In the genomic region with DNA sequence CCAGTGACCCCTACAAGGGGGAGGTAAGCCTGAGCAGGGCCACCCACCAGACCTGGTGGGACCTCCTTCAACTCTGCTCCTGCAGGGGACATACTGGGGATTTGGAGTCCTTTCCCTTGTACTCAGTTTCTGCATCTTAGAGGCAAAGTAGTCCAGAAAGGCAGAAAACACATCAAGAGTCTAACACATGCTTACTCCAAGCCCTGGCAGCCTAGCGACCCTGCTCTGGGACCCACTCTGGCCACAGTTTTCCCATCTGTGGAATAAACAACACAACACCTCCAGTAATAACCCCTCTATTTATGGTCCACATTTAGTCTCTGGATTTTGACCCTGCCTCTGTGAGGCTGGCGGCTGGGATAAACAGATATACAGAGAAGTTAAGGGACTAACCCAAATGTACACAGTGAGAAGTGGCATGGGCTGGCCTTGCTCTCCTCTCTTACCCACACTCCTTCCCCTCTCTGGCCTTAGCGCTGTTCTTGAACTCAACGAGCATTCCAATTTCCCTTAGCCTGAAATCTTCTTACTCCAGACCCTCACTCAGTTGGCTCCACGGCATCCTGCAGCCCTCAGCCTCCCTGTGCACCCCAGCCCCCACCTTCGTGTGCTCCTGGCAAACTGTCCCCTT, we compare ENCODE assay signal across 12 cellular contexts. TPM values are rescaled to one million over a fixed set of nuclear protein-coding genes. Genes with fewer than 3 reads are reported as not detected.
DNase-seq lines count a peak whose midpoint lies in the region; ATAC-seq and TF ChIP-seq lines count a peak whose summit lies in the region.
"Had no signal": no experiment of that assay in that cellular context is flagged by ENCODE, and none has a peak within 500 bp of the region (broad histone marks: within the 10 kb centered on the region; RNA-seq: fewer than 3 reads in every experiment).

No MANE protein-coding gene starts in this region.

- peak overlapping the region; percentile 5 for H3K9ac ChIP-seq in neural cell (ENCODE audit: low read length)

- TF ChIP-seq RAD21 in neural cell (conservative IDR thresholded peaks at IDR 0.05): no peak

- H3K4me3 ChIP-seq in right atrium auricular region (no peak overlapping the region), coronary artery (no peak overlapping the region), neural cell (ENCODE audit: low read length) (peak overlapping the region; percentile 88), uterus (no peak overlapping the region)

- intact Hi-C loops in left cardiac atrium (cut with DNase I) (loop anchor here (10.0 kb wide), 1 partner anchor 85 kb away; a partner anchor contains a TSS), uterus (cut with DNase I; ENCODE audit: low total_unique reads) (no loop called here)

- H3K27ac ChIP-seq in right atrium auricular region: peak overlapping the region; percentile 89 to 97
- H3K27ac ChIP-seq in coronary artery: peak overlapping the region; percentile 88 to 94
- H3K27ac ChIP-seq in neural cell (ENCODE audit: low read length): no peak overlapping the region
- peak overlapping the region; percentile 94 to 96 for H3K27ac ChIP-seq in uterus

- H3K4me2 ChIP-seq in neural cell (ENCODE audit: low read length): peak overlapping the region; percentile 46

- H2AFZ ChIP-seq in neural cell (ENCODE audit: low read depth, low read length): no peak overlapping the region

- H3K36me3 ChIP-seq in right atrium auricular region (no peaks in the 10 kb centered on the region), neural cell (ENCODE audit: insufficient read depth, low read length) (no peaks in the 10 kb centered on the region), uterus (no peaks in the 10 kb centered on the region)

- no peak for TF ChIP-seq POLR2A in uterus (IDR thresholded peaks at IDR 0.05)

- H3K4me1 ChIP-seq in right atrium auricular region (peaks cover 0 to 85% of the 10 kb centered on the region in 2 donors), uterus (peaks cover 0 to 40% of the 10 kb centered on the region in 2 donors)

- no peaks in the 10 kb centered on the region for H3K9me3 ChIP-seq in right atrium auricular region
- no peaks in the 10 kb centered on the region for H3K9me3 ChIP-seq in neural cell (ENCODE audit: low read length)
- H3K9me3 ChIP-seq in uterus: no peaks in the 10 kb centered on the region

- no peak for DNase-seq in right atrium auricular region (ENCODE audit: low spot score)
- DNase-seq in left cardiac atrium: no peak
- DNase-seq in coronary artery (ENCODE audit: low spot score): no peak
- DNase-seq in uterus: no peak
- DNase-seq in foreskin melanocyte: no peak
- DNase-seq in activated CD4-positive, alpha-beta T cell treated with anti-CD3 and anti-CD28 coated beads for 4 hours: no peak
- DNase-seq: activated CD8-positive, alpha-beta memory T cell treated with anti-CD3 and anti-CD28 coated beads, Interleukin-2, amount 10 ng/mL, durations not matched to agents 7 days and 5 days; islet precursor cell; NCI-H446 treated with DMSO at 0.1 percent for 48 hours had no signal

- no peak for TF ChIP-seq EP300 in neural cell (conservative IDR thresholded peaks at IDR 0.05; ENCODE audit: poor library complexity, severe bottlenecking)

- H3F3A ChIP-seq in neural cell (ENCODE audit: insufficient read depth, low read length, poor library complexity, severe bottlenecking): no peaks in the 10 kb centered on the region

- H3K9me2 ChIP-seq in neural cell (ENCODE audit: insufficient read depth, low read length): no peaks in the 10 kb centered on the region

- H3K27me3 ChIP-seq in right atrium auricular region (no peaks in the 10 kb centered on the region), neural cell (ENCODE audit: insufficient read depth, low read depth, low read length) (no peaks in the 10 kb centered on the region), uterus (no peaks in the 10 kb centered on the region)

- ATAC-seq in left cardiac atrium (no peak), HG03108 (IDR thresholded peaks at IDR 0.05; ENCODE audit: unreplicated experiment) (no peak)
- ATAC-seq: activated CD8-positive, alpha-beta memory T cell treated with anti-CD3 and anti-CD28 coated beads, Interleukin-2, amount 10 ng/mL, durations not matched to agents 7 days and 5 days; activated naive CD4-positive, alpha-beta T cell treated with anti-CD3 and anti-CD28 coated beads, Interleukin-2, amount 50 U/mL, for 72 hours had no signal

- peaks cover 68% of the 10 kb centered on the region for H4K20me1 ChIP-seq in neural cell (ENCODE audit: insufficient read depth)

- TF ChIP-seq CTCF in right atrium auricular region (IDR thresholded peaks at IDR 0.05) (no peak), coronary artery (IDR thresholded peaks at IDR 0.05) (no peak), neural cell (IDR thresholded peaks at IDR 0.05; ENCODE audit: poor library complexity, severe bottlenecking) (no peak), uterus (IDR thresholded peaks at IDR 0.05) (no peak)

- peaks cover 74% of the 10 kb centered on the region for H3K79me2 ChIP-seq in neural cell (replicated peaks; ENCODE audit: insufficient read depth, low read length)

TF ChIP-seq in neural cell, 6 proteins besides CTCF, POLR2A, EP300 and RAD21:
- no peak for TF ChIP-seq TAF1 (IDR thresholded peaks at IDR 0.05; ENCODE audit: low read depth)
- TF ChIP-seq EZH2 (IDR thresholded peaks at IDR 0.05; ENCODE audit: borderline replicate concordance, insufficient read depth, low read length, poor library complexity, severe bottlenecking): no peak
- TF ChIP-seq SMC3 (conservative IDR thresholded peaks at IDR 0.05; ENCODE audit: poor library complexity): no peak
- TF ChIP-seq MXI1 (conservative IDR thresholded peaks at IDR 0.05; ENCODE audit: poor library complexity, severe bottlenecking): no peak
- TF ChIP-seq, protein P1, sequence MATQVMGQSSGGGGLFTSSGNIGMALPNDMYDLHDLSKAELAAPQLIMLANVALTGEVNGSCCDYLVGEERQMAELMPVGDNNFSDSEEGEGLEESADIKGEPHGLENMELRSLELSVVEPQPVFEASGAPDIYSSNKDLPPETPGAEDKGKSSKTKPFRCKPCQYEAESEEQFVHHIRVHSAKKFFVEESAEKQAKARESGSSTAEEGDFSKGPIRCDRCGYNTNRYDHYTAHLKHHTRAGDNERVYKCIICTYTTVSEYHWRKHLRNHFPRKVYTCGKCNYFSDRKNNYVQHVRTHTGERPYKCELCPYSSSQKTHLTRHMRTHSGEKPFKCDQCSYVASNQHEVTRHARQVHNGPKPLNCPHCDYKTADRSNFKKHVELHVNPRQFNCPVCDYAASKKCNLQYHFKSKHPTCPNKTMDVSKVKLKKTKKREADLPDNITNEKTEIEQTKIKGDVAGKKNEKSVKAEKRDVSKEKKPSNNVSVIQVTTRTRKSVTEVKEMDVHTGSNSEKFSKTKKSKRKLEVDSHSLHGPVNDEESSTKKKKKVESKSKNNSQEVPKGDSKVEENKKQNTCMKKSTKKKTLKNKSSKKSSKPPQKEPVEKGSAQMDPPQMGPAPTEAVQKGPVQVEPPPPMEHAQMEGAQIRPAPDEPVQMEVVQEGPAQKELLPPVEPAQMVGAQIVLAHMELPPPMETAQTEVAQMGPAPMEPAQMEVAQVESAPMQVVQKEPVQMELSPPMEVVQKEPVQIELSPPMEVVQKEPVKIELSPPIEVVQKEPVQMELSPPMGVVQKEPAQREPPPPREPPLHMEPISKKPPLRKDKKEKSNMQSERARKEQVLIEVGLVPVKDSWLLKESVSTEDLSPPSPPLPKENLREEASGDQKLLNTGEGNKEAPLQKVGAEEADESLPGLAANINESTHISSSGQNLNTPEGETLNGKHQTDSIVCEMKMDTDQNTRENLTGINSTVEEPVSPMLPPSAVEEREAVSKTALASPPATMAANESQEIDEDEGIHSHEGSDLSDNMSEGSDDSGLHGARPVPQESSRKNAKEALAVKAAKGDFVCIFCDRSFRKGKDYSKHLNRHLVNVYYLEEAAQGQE (IDR thresholded peaks at IDR 0.05; ENCODE audit: borderline replicate concordance): no peak
- TF ChIP-seq POLR2AphosphoS5 (IDR thresholded peaks at IDR 0.05): no peak

RNA-seq across cellular contexts. Expression of a gene that starts 16.1 kb away (rescaled TPM):
- total RNA-seq in right atrium auricular region (under 1 TPM in 1 of 2 donors, not detected in 1; 0.30 TPM), left cardiac atrium (under 1 TPM in 1 of 2 donors, not detected in 1; 0.18 TPM), uterus (1 to 10 TPM in 2 of 4 donors, not detected in 2; 1.0 TPM)
- polyA plus RNA-seq in neural cell: not detected in 2 replicates
- polyA minus RNA-seq in neural cell: not detected in 2 replicates
- total RNA-seq: activated CD8-positive, alpha-beta memory T cell treated with anti-CD3 and anti-CD28 coated beads, Interleukin-2, amount 10 ng/mL, durations not matched to agents 7 days and 5 days; activated naive CD4-positive, alpha-beta T cell treated with anti-CD3 and anti-CD28 coated beads, Interleukin-2, amount 50 U/mL, for 72 hours had no signal
